In genomic region chr18:79867666-79868065, GRCh38 we compare ENCODE assay signal across 17 cellular contexts.
"Had no signal": no experiment of that assay in that cellular context is flagged by ENCODE, and none has a peak within 500 bp of the region (broad histone marks: within the 10 kb centered on the region; RNA-seq: fewer than 3 reads in every experiment).

No MANE protein-coding gene starts in this region.

- H3K4me1 ChIP-seq: tibial nerve had no signal

- H3K9me3 Mint-ChIP-seq: activated naive CD8-positive, alpha-beta T cell treated with anti-CD3 and anti-CD28 coated beads, Interleukin-2, amount 10 ng/mL, durations not matched to agents 7 days and 5 days; T-helper 2 cell treated with Interferon-gamma antibody and Interleukin-4, amounts not matched to agents 5 μg/mL and 100 μg/mL, for 36 hours had no signal

- ATAC-seq: naive thymus-derived CD8-positive, alpha-beta T cell had no signal

- H3K4me1 Mint-ChIP-seq: activated naive CD8-positive, alpha-beta T cell treated with anti-CD3 and anti-CD28 coated beads, Interleukin-2, amount 10 ng/mL, durations not matched to agents 7 days and 5 days; endodermal cell; naive thymus-derived CD8-positive, alpha-beta T cell had no signal

- H3K27me3 ChIP-seq: cardiac muscle cell had no signal

- DNase-seq: activated CD4-positive, alpha-beta T cell treated with anti-CD3 and anti-CD28 coated beads for 4 hours; activated naive CD4-positive, alpha-beta T cell treated with Interleukin-2 at 50 U/mL for 16 hours; activated naive CD8-positive, alpha-beta T cell treated with anti-CD3 and anti-CD28 coated beads, Interleukin-2, amount 10 ng/mL, durations not matched to agents 7 days and 5 days; amygdala; foreskin melanocyte; mesendoderm; naive thymus-derived CD8-positive, alpha-beta T cell; stimulated activated CD4-positive, alpha-beta T cell treated with anti-CD3 and anti-CD28 coated beads, Interleukin-2, amount 100 ng/mL, for 24 hours; stimulated activated naive CD4-positive, alpha-beta T cell treated with Interleukin-2 at 50 U/mL for 16 hours had no signal

- H3K9me3 ChIP-seq: neutrophil had no signal

- H3K27me3 Mint-ChIP-seq: activated naive CD8-positive, alpha-beta T cell treated with anti-CD3 and anti-CD28 coated beads, Interleukin-2, amount 10 ng/mL, durations not matched to agents 7 days and 5 days had no signal

- H3K36me3 ChIP-seq: cardiac muscle cell, neutrophil, tibial nerve had no signal

- H3K27ac Mint-ChIP-seq: activated naive CD8-positive, alpha-beta T cell treated with anti-CD3 and anti-CD28 coated beads, Interleukin-2, amount 10 ng/mL, durations not matched to agents 7 days and 5 days; endodermal cell; naive thymus-derived CD8-positive, alpha-beta T cell; T-helper 2 cell treated with Interferon-gamma antibody and Interleukin-4, amounts not matched to agents 5 μg/mL and 100 μg/mL, for 36 hours had no signal

- H3K4me3 ChIP-seq: cardiac muscle cell, dorsolateral prefrontal cortex, SK-N-MC, tibial nerve had no signal

- H3K4me3 Mint-ChIP-seq: activated naive CD8-positive, alpha-beta T cell treated with anti-CD3 and anti-CD28 coated beads, Interleukin-2, amount 10 ng/mL, durations not matched to agents 7 days and 5 days; endodermal cell; naive thymus-derived CD8-positive, alpha-beta T cell; T-helper 2 cell treated with Interferon-gamma antibody and Interleukin-4, amounts not matched to agents 5 μg/mL and 100 μg/mL, for 36 hours had no signal

- H3K36me3 Mint-ChIP-seq: activated naive CD8-positive, alpha-beta T cell treated with anti-CD3 and anti-CD28 coated beads, Interleukin-2, amount 10 ng/mL, durations not matched to agents 7 days and 5 days; naive thymus-derived CD8-positive, alpha-beta T cell had no signal

- H3K27ac ChIP-seq: cardiac muscle cell, dorsolateral prefrontal cortex, epithelial cell of prostate, neutrophil, SK-N-MC, tibial nerve had no signal
